8 cellular contexts compared by ENCODE assay signal in the genomic region with DNA sequence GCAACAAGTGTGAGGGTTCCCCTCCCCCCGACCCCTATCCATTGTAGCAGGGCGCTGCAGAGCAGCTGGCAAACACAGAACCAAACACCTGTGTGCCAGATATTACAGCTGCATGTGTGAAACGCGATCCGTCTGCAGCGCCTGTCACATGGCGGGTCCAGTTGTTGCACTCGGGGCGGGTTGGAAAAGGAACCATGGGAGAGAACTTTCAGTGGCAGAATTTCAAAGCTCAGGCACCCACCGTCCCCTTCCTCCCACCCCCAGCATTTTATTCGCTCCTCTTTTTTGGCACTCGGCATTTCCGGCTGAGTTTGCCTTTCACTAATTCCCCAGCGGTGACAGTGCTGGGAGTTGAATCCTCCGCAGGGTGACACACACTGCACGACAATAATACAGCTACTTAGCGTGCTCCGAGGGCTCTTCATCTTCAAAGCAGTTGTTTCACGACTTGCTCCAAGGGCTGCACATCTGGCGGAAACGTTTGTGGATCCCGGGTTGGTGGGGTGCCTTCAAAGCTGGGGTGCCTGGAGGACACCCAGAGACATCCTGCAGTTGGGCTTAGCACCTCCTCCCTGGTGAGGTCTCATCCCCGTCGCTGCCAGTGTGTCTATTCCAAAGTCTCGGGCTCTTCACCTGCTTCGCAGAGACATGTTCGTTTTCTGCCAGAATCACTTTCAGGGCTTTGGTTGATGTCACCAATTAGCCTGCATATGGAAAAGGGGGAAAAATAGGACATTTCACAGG.
DNase-seq lines count a peak whose midpoint lies in the region; ATAC-seq and TF ChIP-seq lines count a peak whose summit lies in the region.

No MANE protein-coding gene starts in this region.

- intact Hi-C loops in spleen (cut with DNase I; ENCODE audit: low total_unique reads) = no loop called here

- no peak overlapping the region for H3K27ac Mint-ChIP-seq in T-helper 17 cell

- H3K36me3 Mint-ChIP-seq in T-helper 17 cell (ENCODE audit: low read depth) = no peaks in the 10 kb centered on the region

- TF ChIP-seq CTCF in AG04450 (IDR thresholded peaks at IDR 0.05; ENCODE audit: low read depth, low read length) (no peak), spleen (IDR thresholded peaks at IDR 0.05 in 8 of 11, conservative IDR thresholded peaks at IDR 0.05 in 3 of 11) (no peak)

- no peak overlapping the region for H3K27ac ChIP-seq in AG04450 (ENCODE audit: low read depth, low read length)
- H3K27ac ChIP-seq in spleen = peak overlapping the region in 1 of 8 donors; percentile 14

- H3K27me3 Mint-ChIP-seq in T-helper 17 cell = peaks cover 44% of the 10 kb centered on the region

- H3K4me3 Mint-ChIP-seq in T-helper 17 cell = peak overlapping the region; percentile 43

- no peaks in the 10 kb centered on the region for H3K27me3 ChIP-seq in AG04450 (ENCODE audit: control insufficient read depth, insufficient read depth, low read length)
- H3K27me3 ChIP-seq in spleen (replicated peaks in 1 of 7) = peaks cover 0 to 4% (median 0%) of the 10 kb centered on the region in 7 donors

- DNase-seq in AG04450 (ENCODE audit: low read depth, low spot score) = no peak
- DNase-seq in M059J (ENCODE audit: low read depth) = peak; percentile 58
- no peak for DNase-seq in T-helper 17 cell
- DNase-seq in left kidney (ENCODE audit: low read depth, low spot score) = peak; percentile 87
- DNase-seq in stimulated activated CD4-positive, alpha-beta T cell treated with anti-CD3 and anti-CD28 coated beads, Interleukin-4, amount 100 ng/mL, for 4 hours = no peak
- DNase-seq in activated CD8-positive, alpha-beta memory T cell treated with anti-CD3 and anti-CD28 coated beads for 24 hours = no peak
- DNase-seq in spleen = no peak

- H3K4me1 Mint-ChIP-seq in T-helper 17 cell = peaks cover 3% of the 10 kb centered on the region

- no peaks in the 10 kb centered on the region for H3K9me3 ChIP-seq in AG04450 (ENCODE audit: control insufficient read depth, insufficient read depth, low read length)
- H3K9me3 ChIP-seq in T-helper 17 cell (ENCODE audit: control insufficient read depth, low read length, poor library complexity, severe bottlenecking) = no peaks in the 10 kb centered on the region
- no peaks in the 10 kb centered on the region for H3K9me3 ChIP-seq in spleen

- peaks cover 0 to 12% (median 3%) of the 10 kb centered on the region in 6 donors for H3K4me1 ChIP-seq in spleen

- ATAC-seq in T-helper 17 cell = no peak
- no peak for ATAC-seq in GM19397 (IDR thresholded peaks at IDR 0.05; ENCODE audit: unreplicated experiment)

- POLR2A ChIA-PET in AG04450 (lab: Yijun Ruan, JAX) = interaction anchor here (0.5 kb wide), 1 partner anchor 211 kb away, joined by 3 read pairs; no protein-coding TSS in a partner anchor

- 63 to 78% (median 67%) methylated on average over 27 of the region's 27 CpGs for WGBS in spleen, 5 donors

- no peaks in the 10 kb centered on the region for H3K36me3 ChIP-seq in spleen

- CTCF ChIA-PET in AG04450 (lab: Charles Lee) = interaction anchor here (0.6 kb wide), 1 partner anchor 100 kb away, joined by 3 read pairs; no protein-coding TSS in a partner anchor

- no peak for TF ChIP-seq POLR2A in spleen (IDR thresholded peaks at IDR 0.05)

- H3K4me3 ChIP-seq in AG04450 (ENCODE audit: low read depth, low read length) (0 out of 2 replicates have a peak overlapping the region, but pooled peaks have one; percentile 1), spleen (peak overlapping the region in 1 of 8 donors; percentile 35)

Comparison
In these comparisons a context has a peak if more than half of its experiments do, and no peak if none do; other contexts are left out.
1. DNase-seq: peak in M059J (single experiment) and left kidney (single experiment); none in AG04450 (single experiment), T-helper 17 cell (0 of 3), stimulated activated CD4-positive, alpha-beta T cell treated with anti-CD3 and anti-CD28 coated beads, Interleukin-4, amount 100 ng/mL, for 4 hours (0 of 2), activated CD8-positive, alpha-beta memory T cell treated with anti-CD3 and anti-CD28 coated beads for 24 hours (single experiment) and spleen (single experiment).